14 cellular contexts compared by ENCODE assay signal in the genomic region with DNA sequence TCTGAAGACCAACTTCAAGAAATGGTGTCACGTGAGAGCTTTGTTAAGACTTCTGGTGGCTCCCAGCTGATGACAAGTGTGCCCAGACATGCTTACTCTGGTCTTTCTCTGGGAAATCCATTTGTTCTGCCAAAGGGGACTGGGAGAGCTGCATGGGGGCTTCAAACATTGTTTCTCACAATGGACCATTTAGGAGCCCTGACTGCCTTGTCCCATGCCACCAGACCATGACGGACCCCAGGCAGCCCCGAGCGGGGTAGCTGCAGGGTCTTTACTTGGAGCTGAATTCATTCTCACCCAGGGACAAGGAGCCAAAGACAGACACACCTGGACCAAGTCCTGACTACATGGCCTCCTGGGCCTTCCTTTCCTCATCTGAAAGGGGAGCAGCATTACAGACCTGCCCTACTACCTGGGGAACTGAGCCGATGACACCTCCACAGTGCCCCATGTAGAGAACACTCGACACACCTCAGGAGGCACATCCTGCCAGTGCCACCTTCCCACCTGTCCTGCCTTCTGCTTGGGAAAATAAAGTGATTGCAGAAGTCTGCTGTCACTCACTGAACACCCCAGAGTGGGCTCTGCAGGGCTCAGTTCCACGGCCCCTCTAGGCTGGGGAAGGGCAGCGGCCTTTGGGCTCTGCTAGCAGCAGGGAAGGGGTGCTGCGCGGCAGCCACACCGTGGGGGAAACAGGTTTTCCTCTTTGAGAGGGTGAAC.
"Had no signal": no experiment of that assay in that cellular context is flagged by ENCODE, and none has a peak within 500 bp of the region (broad histone marks: within the 10 kb centered on the region; RNA-seq: fewer than 3 reads in every experiment).

No MANE protein-coding gene starts in this region.

- H3K4me3 Mint-ChIP-seq: activated CD4-positive, alpha-beta T cell treated with anti-CD3 and anti-CD28 coated beads, Interleukin-2, amount 10 ng/mL, durations not matched to agents 7 days and 5 days; activated T-cell treated with anti-CD3 and anti-CD28 coated beads, Interleukin-2, amount 50 U/mL, for 24 hours; T-helper 17 cell had no signal

- H3K27ac Mint-ChIP-seq: activated CD4-positive, alpha-beta T cell treated with anti-CD3 and anti-CD28 coated beads, Interleukin-2, amount 10 ng/mL, durations not matched to agents 7 days and 5 days; activated T-cell treated with anti-CD3 and anti-CD28 coated beads, Interleukin-2, amount 50 U/mL, for 24 hours; mesothelial cell of epicardium; T-helper 17 cell had no signal

- H3K36me3 Mint-ChIP-seq: mesothelial cell of epicardium had no signal

- ATAC-seq: gastrocnemius medialis, T-helper 17 cell had no signal

- H3K9me3 Mint-ChIP-seq: activated CD4-positive, alpha-beta T cell treated with anti-CD3 and anti-CD28 coated beads, Interleukin-2, amount 10 ng/mL, durations not matched to agents 7 days and 5 days; activated T-cell treated with anti-CD3 and anti-CD28 coated beads, Interleukin-2, amount 50 U/mL, for 24 hours; mesothelial cell of epicardium had no signal

- H3K27me3 Mint-ChIP-seq: activated CD4-positive, alpha-beta T cell treated with anti-CD3 and anti-CD28 coated beads, Interleukin-2, amount 10 ng/mL, durations not matched to agents 7 days and 5 days; activated T-cell treated with anti-CD3 and anti-CD28 coated beads, Interleukin-2, amount 50 U/mL, for 24 hours; T-helper 17 cell had no signal

- DNase-seq: activated CD4-positive, alpha-beta T cell treated with anti-CD3 and anti-CD28 coated beads, Interleukin-2, amount 10 ng/mL, durations not matched to agents 7 days and 5 days; activated CD4-positive, CD25-positive, alpha-beta regulatory T cell; activated gamma-delta T cell treated with Interleukin-2 at 50 U/mL for 16 hours; activated T-cell treated with anti-CD3 and anti-CD28 coated beads, Interleukin-2, amount 50 U/mL, for 24 hours; colonic mucosa; effector CD8-positive, alpha-beta T cell; gastrocnemius medialis; kidney glomerular epithelial cell; right lobe of liver; stimulated activated CD4-positive, alpha-beta T cell treated with anti-CD3 and anti-CD28 coated beads, Interleukin-2, amount 100 ng/mL, for 24 hours; stimulated activated naive CD4-positive, alpha-beta T cell; T-helper 17 cell; trophoblast cell had no signal

- H3K4me1 Mint-ChIP-seq: activated CD4-positive, alpha-beta T cell treated with anti-CD3 and anti-CD28 coated beads, Interleukin-2, amount 10 ng/mL, durations not matched to agents 7 days and 5 days; T-helper 17 cell had no signal
